ENCODE assay signal across 9 cellular contexts in genomic region chr12:89845356-89845755, GRCh38.
"Had no signal": no experiment of that assay in that cellular context is flagged by ENCODE, and none has a peak within 500 bp of the region (broad histone marks: within the 10 kb centered on the region; RNA-seq: fewer than 3 reads in every experiment).

No MANE protein-coding gene starts in this region.

- H3K4me3 ChIP-seq: GM23248 had no signal

- H3K9ac ChIP-seq: GM23248, KMS-11 had no signal

- H2AFZ ChIP-seq: GM23248 had no signal

- H3K4me3 Mint-ChIP-seq: H9 had no signal

- FAIRE-seq: H54, HTR-8/SVneo had no signal

- H3K9me3 Mint-ChIP-seq: H9 had no signal

- H3K27ac ChIP-seq: GM23248, KMS-11 had no signal

- DNase-seq: GM23248, GOT3, H9, HCEC 1CT, IMR-90, KBM-7 had no signal

- H3K4me2 ChIP-seq: KMS-11 had no signal

- H3K4me1 Mint-ChIP-seq: H9 had no signal

- H3K27ac Mint-ChIP-seq: H9 had no signal
